Comparison of ENCODE assay signal across 9 cellular contexts in the genomic region with DNA sequence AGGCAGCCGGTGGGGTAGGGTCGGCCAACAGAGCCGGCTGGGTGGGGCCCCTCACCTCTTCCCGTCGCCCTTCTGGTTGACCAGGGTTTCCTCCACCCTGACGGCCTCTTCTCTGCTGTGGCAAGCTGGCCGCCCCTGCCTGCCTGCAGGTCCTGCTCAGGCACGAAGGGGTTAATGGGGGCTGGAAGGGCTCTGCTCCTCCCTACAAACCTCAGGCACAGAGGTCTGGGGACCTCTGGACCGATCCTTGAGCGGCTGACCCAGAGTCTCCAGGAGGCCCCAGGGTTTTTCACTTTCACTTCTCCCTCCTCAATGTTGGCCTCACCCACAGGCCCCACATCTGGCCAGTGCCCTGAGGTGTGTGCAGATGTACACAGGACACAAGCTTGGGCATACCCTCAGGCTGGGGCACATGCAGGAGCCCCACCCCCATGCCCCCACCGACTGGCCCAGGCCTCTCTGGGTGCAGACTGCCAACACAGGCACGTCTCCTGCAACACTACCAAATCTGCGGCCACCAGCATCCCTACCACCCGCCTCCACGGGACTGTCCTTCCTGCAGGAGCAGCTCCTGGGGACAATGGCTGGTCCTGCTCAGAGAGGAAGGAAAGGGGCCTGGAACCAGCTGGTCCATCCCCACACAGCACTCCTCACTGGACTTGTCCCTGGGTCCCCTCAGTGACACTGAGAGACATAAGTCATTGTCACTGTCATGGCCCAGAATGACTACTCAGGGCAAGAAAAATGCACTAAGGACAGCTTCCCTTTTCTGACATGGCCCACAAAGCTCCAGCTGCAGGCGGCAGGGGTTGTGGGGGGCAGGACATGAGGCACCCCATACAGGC. TPM values are rescaled to one million over a fixed set of nuclear protein-coding genes. Genes with fewer than 3 reads are reported as not detected.
DNase-seq lines count a peak whose midpoint lies in the region; ATAC-seq and TF ChIP-seq lines count a peak whose summit lies in the region.
"Had no signal": no experiment of that assay in that cellular context is flagged by ENCODE, and none has a peak within 500 bp of the region (broad histone marks: within the 10 kb centered on the region; RNA-seq: fewer than 3 reads in every experiment).

No MANE protein-coding gene starts in this region.

- no peak overlapping the region for H3K27ac Mint-ChIP-seq in CD4-positive, alpha-beta T cell
- H3K27ac Mint-ChIP-seq in natural killer cell, result no peak overlapping the region

- TF ChIP-seq CTCF in CD4-positive, alpha-beta T cell (IDR thresholded peaks at IDR 0.05), result no peak
- no peak for TF ChIP-seq CTCF in ascending aorta (IDR thresholded peaks at IDR 0.05)
- TF ChIP-seq CTCF in natural killer cell (IDR thresholded peaks at IDR 0.05), result no peak

- H3K9me3 ChIP-seq in CD4-positive, alpha-beta T cell (ENCODE audit: control insufficient read depth, low read length), result no peaks in the 10 kb centered on the region
- H3K9me3 ChIP-seq in Karpas-422 (ENCODE audit: low read length) (no peaks in the 10 kb centered on the region), ascending aorta (no peaks in the 10 kb centered on the region)

- no peak overlapping the region for H3K9ac ChIP-seq in Karpas-422 (ENCODE audit: low read length)

- no peak for DNase-seq in CD4-positive, alpha-beta T cell
- DNase-seq in Karpas-422 (peak; percentile 57), ascending aorta (ENCODE audit: low spot score in 2 of 2) (no peak), natural killer cell (no peak), H4 (ENCODE audit: low spot score) (no peak), DMS 273 (lab: John Stamatoyannopoulos, UW; ENCODE audit: unreplicated experiment) (no peak), iPS-NIHi11 (ENCODE audit: low spot score) (no peak), DMS153 (lab: John Stamatoyannopoulos, UW) (no peak)
- DNase-seq: cortex of kidney had no signal

- H3K4me3 Mint-ChIP-seq in CD4-positive, alpha-beta T cell, result peak overlapping the region; percentile 83
- peak overlapping the region; percentile 63 for H3K4me3 Mint-ChIP-seq in natural killer cell

- ATAC-seq in CD4-positive, alpha-beta T cell (ENCODE audit: poor library complexity), result no peak
- ATAC-seq in natural killer cell, result no peak

- no peaks in the 10 kb centered on the region for H3K9me2 ChIP-seq in Karpas-422 (replicated peaks; ENCODE audit: insufficient read depth, low read length)

- H3K27me3 ChIP-seq in CD4-positive, alpha-beta T cell (ENCODE audit: control insufficient read depth, insufficient read depth, low read length), result peaks cover 67% of the 10 kb centered on the region
- H3K27me3 ChIP-seq in Karpas-422 (ENCODE audit: low read length) (no peaks in the 10 kb centered on the region), ascending aorta (peaks cover 14% of the 10 kb centered on the region)

- H4K20me1 ChIP-seq in Karpas-422 (ENCODE audit: insufficient read depth, low read depth, low read length), result no peaks in the 10 kb centered on the region; the same call in 1 of the 2 replicates

- no peaks in the 10 kb centered on the region for H3K79me2 ChIP-seq in Karpas-422 (ENCODE audit: low read length)

- CTCF ChIA-PET in CD4-positive, alpha-beta T cell (lab: Charles Lee), result interaction anchor here (1.2 to 1.5 kb wide), 3 partner anchors 27 to 153 kb away, joined by 7 to 20 read pairs (median 8); no protein-coding TSS in a partner anchor

- H3K27ac ChIP-seq in CD4-positive, alpha-beta T cell (ENCODE audit: low read depth, low read length), result no peak overlapping the region
- H3K27ac ChIP-seq in Karpas-422 (ENCODE audit: low read length) (no peak overlapping the region), ascending aorta (no peak overlapping the region)

- peaks cover 74% of the 10 kb centered on the region for H3K27me3 Mint-ChIP-seq in CD4-positive, alpha-beta T cell
- H3K27me3 Mint-ChIP-seq in natural killer cell (ENCODE audit: low read depth in 2 of 2), result peaks cover 47 to 58% of the 10 kb centered on the region in 2 donors

- H3K4me3 ChIP-seq in Karpas-422 (ENCODE audit: low read length) (no peak overlapping the region), ascending aorta (peak overlapping the region; percentile 26 to 47)

- POLR2A ChIA-PET in CD4-positive, alpha-beta T cell (lab: Charles Lee), result interaction anchor here (1.0 to 2.3 kb wide), 4 partner anchors 12 to 153 kb away, joined by 3 to 17 read pairs (median 7); no protein-coding TSS in a partner anchor

- H3K36me3 ChIP-seq in Karpas-422 (ENCODE audit: insufficient read depth, low read length) (no peaks in the 10 kb centered on the region), ascending aorta (no peaks in the 10 kb centered on the region)

- H3K36me3 Mint-ChIP-seq in CD4-positive, alpha-beta T cell (ENCODE audit: low read depth), result no peaks in the 10 kb centered on the region
- H3K36me3 Mint-ChIP-seq in natural killer cell, result no peaks in the 10 kb centered on the region

- intact Hi-C loops in CD4-positive, alpha-beta T cell (cut with DNase I, micrococcal nuclease), result loop anchor here (2.0 to 5.0 kb wide), 2 partner anchors 27 to 135 kb away; no protein-coding TSS in a partner anchor
- intact Hi-C loops in ascending aorta (cut with DNase I), result no loop called here
- intact Hi-C loops in natural killer cell (cut with micrococcal nuclease), result no loop called here

- no peak overlapping the region for H2AFZ ChIP-seq in Karpas-422 (ENCODE audit: low read length)

- no peaks in the 10 kb centered on the region for H3K9me3 Mint-ChIP-seq in CD4-positive, alpha-beta T cell
- no peaks in the 10 kb centered on the region for H3K9me3 Mint-ChIP-seq in natural killer cell

- H3K4me1 ChIP-seq in Karpas-422 (ENCODE audit: low read length) (peaks cover 13% of the 10 kb centered on the region), ascending aorta (peaks cover 0 to 12% of the 10 kb centered on the region in 2 donors)

- H3K4me2 ChIP-seq in Karpas-422 (ENCODE audit: low read depth, low read length, poor library complexity, severe bottlenecking), result peak overlapping the region; percentile 42

- peaks cover 36% of the 10 kb centered on the region for H3K4me1 Mint-ChIP-seq in CD4-positive, alpha-beta T cell (ENCODE audit: low read depth)
- H3K4me1 Mint-ChIP-seq in natural killer cell, result peaks cover 12 to 21% of the 10 kb centered on the region in 2 donors

RNA-seq across cellular contexts. Expression of a gene that starts 3.2 kb away (rescaled TPM):
- not detected for total RNA-seq in CD4-positive, alpha-beta T cell
- total RNA-seq in Karpas-422 (2014; rRNA removed; shearing (Covaris generic); ENCODE audit: low replicate concordance), result not detected in 2 replicates
- not detected for total RNA-seq in ascending aorta
- 1 to 10 TPM; 2.0 to 4.6 (median 3.2) TPM for total RNA-seq in natural killer cell
- not detected in 2 replicates for total RNA-seq in H4 (2014; rRNA removed; shearing (Covaris generic))

RNA-seq across cellular contexts. Expression of a gene that starts 34.0 kb away (rescaled TPM):
- under 1 TPM in 1 of 2 experiments, not detected in 1; 0.22 TPM for total RNA-seq in CD4-positive, alpha-beta T cell
- total RNA-seq in Karpas-422 (2014; rRNA removed; shearing (Covaris generic); ENCODE audit: low replicate concordance), result not detected in 2 replicates
- total RNA-seq in ascending aorta (50.2 TPM), natural killer cell (1 to 10 TPM in 2 of 3 donors, under 1 TPM in 1; 0.39 to 7.8 (median 4.2) TPM)
- 0.06 and 1.3 TPM in 2 replicates for total RNA-seq in H4 (2014; rRNA removed; shearing (Covaris generic))

RNA-seq across cellular contexts. Expression of a gene that starts 43.1 kb away (rescaled TPM):
- under 1 TPM; 0.71 to 0.75 TPM for total RNA-seq in CD4-positive, alpha-beta T cell
- total RNA-seq in Karpas-422 (2014; rRNA removed; shearing (Covaris generic); ENCODE audit: low replicate concordance), result not detected in 2 replicates
- 105 TPM for total RNA-seq in ascending aorta
- total RNA-seq in natural killer cell, result 1 to 10 TPM in 2 of 3 donors, under 1 TPM in 1; 0.52 to 4.5 (median 1.9) TPM
- 10.9 and 15.8 TPM in 2 replicates for total RNA-seq in H4 (2014; rRNA removed; shearing (Covaris generic))

Comparison
In these comparisons a context has a peak if more than half of its experiments do, and no peak if none do; other contexts are left out.
1. intact Hi-C loops: an anchor here in CD4-positive, alpha-beta T cell (2.0 to 5.0 kb wide); none called in ascending aorta and natural killer cell.